ENCODE assay signal across 26 cellular contexts in genomic region chr4:54055494-54055893, GRCh38. TPM values are rescaled to one million over a fixed set of nuclear protein-coding genes. Genes with fewer than 3 reads are reported as not detected.
"Had no signal": no experiment of that assay in that cellular context is flagged by ENCODE, and none has a peak within 500 bp of the region (broad histone marks: within the 10 kb centered on the region; RNA-seq: fewer than 3 reads in every experiment).

No MANE protein-coding gene starts in this region.

- ATAC-seq: Panc1, PC-3, SK-N-SH treated with all-trans-retinoic acid at 6 μM for 48 hours had no signal

- H3K27ac ChIP-seq: RWPE1 had no signal

- DNase-seq: IMR-90, Kasumi-1, KG1, MV-4-11, NCI-H1048, NCI-H1105, NCI-H1417 treated with DMSO at 0.1 percent for 48 hours, NCI-H146, NCI-H1694 treated with DMSO at 0.1 percent for 48 hours, NCI-H1930, NCI-H2081, NCI-H2107, NCI-H2227 treated with DMSO at 0.1 percent for 48 hours, NCI-H524, NCI-H526 treated with DMSO at 0.1 percent for 48 hours, NCI-H748 treated with DMSO at 0.1 percent for 48 hours, PC-3, SHP77, T-helper 1 cell had no signal

RNA-seq across cellular contexts. Expression of gene GSX2, which starts 44.5 kb away (rescaled TPM):
- total RNA-seq: HT-29, IMR-90, MCF 10A, NCI-H460, PC-3, SK-MEL-5 had no signal
- polyA plus RNA-seq: IMR-90 had no signal
